ENCODE assay signal across 1 cellular context in genomic region chr1:185862235-185862634, GRCh38.
TF ChIP-seq lines count a peak whose summit lies in the region.

No MANE protein-coding gene starts in this region.

TF ChIP-seq in GM23338, 12 proteins besides CTCF, POLR2A, EP300 and RAD21 (continued from another document):
- TF ChIP-seq ZNF462 (CRISPR knock-in tag; IDR thresholded peaks at IDR 0.05) (no peak), JUNB (IDR thresholded peaks at IDR 0.05; ENCODE audit: unreplicated experiment) (no peak), ETS1 (IDR thresholded peaks at IDR 0.05) (no peak), ZNF114 (CRISPR knock-in tag; IDR thresholded peaks at IDR 0.05) (no peak), STAT1 (IDR thresholded peaks at IDR 0.05; ENCODE audit: unreplicated experiment) (no peak), NANOG (IDR thresholded peaks at IDR 0.05; ENCODE audit: borderline replicate concordance) (no peak), POLR2AphosphoS5 (IDR thresholded peaks at IDR 0.05; ENCODE audit: low read depth) (no peak), ZNF331 (CRISPR knock-in tag; IDR thresholded peaks at IDR 0.05; ENCODE audit: low read depth) (no peak), CREB1 (CRISPR knock-in tag; IDR thresholded peaks at IDR 0.05; ENCODE audit: low read depth) (no peak)
TF ChIP-seq in GM23338: peak in this region for 0.
